Comparison of ENCODE assay signal across 8 cellular contexts in the genomic region with DNA sequence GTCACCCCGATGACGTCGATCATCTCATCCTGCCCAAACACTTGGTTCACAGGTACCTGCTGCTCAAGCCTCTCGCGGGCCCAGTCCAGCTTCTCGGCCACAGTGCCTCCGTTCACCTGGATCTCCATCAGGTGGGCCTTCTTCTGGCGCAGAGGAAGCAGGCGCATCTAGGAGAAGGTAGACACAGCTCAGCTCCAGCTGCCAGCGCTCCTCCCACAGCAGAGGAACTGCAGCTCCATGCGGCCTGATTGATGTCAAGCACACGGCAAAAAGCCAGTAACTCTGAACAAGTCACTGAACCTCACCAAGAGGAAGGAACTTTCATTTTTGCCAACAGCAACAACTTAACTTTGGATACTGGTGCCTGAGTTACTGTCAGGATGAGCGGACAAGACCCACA. TPM values are rescaled to one million over a fixed set of nuclear protein-coding genes. Genes with fewer than 3 reads are reported as not detected.
DNase-seq lines count a peak whose midpoint lies in the region; FAIRE-seq and TF ChIP-seq lines count a peak whose summit lies in the region.

No MANE protein-coding gene starts in this region.

- DNase-seq in DMS53 (lab: John Stamatoyannopoulos, UW) (peak; percentile 38), DMS53 treated with DMSO at 0.1 percent for 48 hours (lab: John Stamatoyannopoulos, UW; ENCODE audit: unreplicated experiment) (no peak), SK-N-MC (ENCODE audit: low read depth, low spot score) (no peak), epithelial cell of proximal tubule (ENCODE audit: low read depth) (no peak), sigmoid colon (no peak), NCI-H146 treated with DMSO at 0.1 percent for 48 hours (lab: John Stamatoyannopoulos, UW; ENCODE audit: unreplicated experiment) (no peak), GM19239 (ENCODE audit: insufficient read length, low spot score) (no peak)
- DNase-seq in stimulated activated CD4-positive, alpha-beta T cell treated with anti-CD3 and anti-CD28 coated beads, Interleukin-2, amount 100 ng/mL, for 24 hours: no peak

- intact Hi-C loops in sigmoid colon (cut with DNase I): loop anchor here (5.0 kb wide), 3 partner anchors 212 to 613 kb away; partner anchors contain the start of genes APOBEC3C and JOSD1

- H3K4me3 ChIP-seq in SK-N-MC (peak overlapping the region; percentile 92; the same call in 1 of the 2 replicates), epithelial cell of proximal tubule (ENCODE audit: low read depth, low read length) (peak overlapping the region; percentile 96), sigmoid colon (no peak overlapping the region)

- TF ChIP-seq EP300 in sigmoid colon (IDR thresholded peaks at IDR 0.05): no peak

- H3K4me1 ChIP-seq in sigmoid colon: peaks cover 0 to 54% (median 42%) of the 10 kb centered on the region in 4 donors

- H3K36me3 ChIP-seq in SK-N-MC (ENCODE audit: insufficient read depth, low read length) (peaks cover 79% of the 10 kb centered on the region), sigmoid colon (peaks cover 50 to 70% (median 59%) of the 10 kb centered on the region in 4 donors)

- TF ChIP-seq CTCF in epithelial cell of proximal tubule (conservative IDR thresholded peaks at IDR 0.05; ENCODE audit: low read depth, low read length) (no peak), sigmoid colon (IDR thresholded peaks at IDR 0.05) (no peak)

- TF ChIP-seq POLR2A in sigmoid colon (IDR thresholded peaks at IDR 0.05): no peak

- peak overlapping the region; percentile 84 for H3K27ac ChIP-seq in SK-N-MC
- H3K27ac ChIP-seq in sigmoid colon: peak overlapping the region; percentile 68 to 99 (median 92)

- WGBS in sigmoid colon, 2 donors: 88 to 91% methylated on average over 13 of the region's 13 CpGs

- H3K9ac ChIP-seq in SK-N-MC (ENCODE audit: insufficient read length): no peak overlapping the region

- no peaks in the 10 kb centered on the region for H3K9me3 ChIP-seq in SK-N-MC (ENCODE audit: low read depth, low read length)
- no peaks in the 10 kb centered on the region for H3K9me3 ChIP-seq in sigmoid colon

- no peak for FAIRE-seq in GM19239 (lab: Jason Lieb, UNC)

- H3K27me3 ChIP-seq in sigmoid colon: no peaks in the 10 kb centered on the region

RNA-seq across cellular contexts. Expression of gene RPL3, which starts 4.0 kb away (rescaled TPM):
- total RNA-seq in epithelial cell of proximal tubule (1,634 and 2,001 TPM in 2 replicates), sigmoid colon (1,000 to 10,000 TPM; 1,532 to 2,212 (median 2,076) TPM)
- polyA plus RNA-seq in sigmoid colon: 1,000 to 10,000 TPM; 2,602 to 4,917 (median 3,303) TPM

RNA-seq across cellular contexts. Expression of gene SYNGR1, which starts 34.4 kb away (rescaled TPM):
- total RNA-seq in epithelial cell of proximal tubule (4.7 TPM in 2 replicates), sigmoid colon (10 to 100 TPM; 14.5 to 29.4 (median 20.2) TPM)
- 1 to 10 TPM in 2 of 3 donors, under 1 TPM in 1; 0.69 to 8.4 (median 7.5) TPM for polyA plus RNA-seq in sigmoid colon

Comparison
In these comparisons a context has a peak if more than half of its experiments do, and no peak if none do; other contexts are left out.
1. H3K4me3 ChIP-seq: peak in SK-N-MC (single experiment) and epithelial cell of proximal tubule (single experiment); none in sigmoid colon (0 of 4).